In the genomic region with DNA sequence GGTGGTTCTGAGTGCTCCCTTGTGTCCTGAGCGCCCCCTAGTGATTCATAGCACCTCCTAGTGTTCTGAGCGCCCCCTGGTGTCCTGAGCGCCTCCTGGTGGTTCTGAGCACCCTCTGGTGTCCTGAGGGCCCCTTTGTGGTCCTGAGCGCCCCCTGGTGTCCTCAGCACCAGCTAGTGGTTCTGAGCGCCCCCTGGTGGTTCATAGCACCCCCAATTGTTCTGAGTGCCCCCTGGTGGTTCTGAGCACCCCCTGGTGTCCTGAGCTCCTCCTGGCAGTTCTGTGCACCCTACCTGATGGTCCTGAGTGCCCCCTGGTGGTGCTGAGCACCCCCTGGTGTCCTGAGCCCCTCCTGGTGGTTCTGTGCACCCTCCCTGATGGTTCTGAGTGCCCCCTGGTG, we compare ENCODE assay signal across 7 cellular contexts.
DNase-seq lines count a peak whose midpoint lies in the region; ATAC-seq, FAIRE-seq and TF ChIP-seq lines count a peak whose summit lies in the region.
"Not testable (repeated sequence)": the region's sequence is repeated elsewhere in the genome, so short reads cannot be mapped to it uniquely, and the experiment has no call there.

No MANE protein-coding gene starts in this region.

- not testable (repeated sequence) for H3K9ac ChIP-seq in GM12878 (ENCODE audit: control insufficient read depth, insufficient read depth, low read length)

- not testable (repeated sequence) for DNase-seq in GM12878 (ENCODE audit: low read depth, low spot score)

- H3K4me2 ChIP-seq in GM12878 (ENCODE audit: control insufficient read depth, insufficient read depth) = not testable (repeated sequence)

- not testable (repeated sequence) for H3K27ac ChIP-seq in GM12878 (ENCODE audit: control insufficient read depth, insufficient read depth)

- POLR2A ChIA-PET in GM12878 (lab: Charles Lee) = not testable (repeated sequence)

- RAD21 ChIA-PET in GM12878 (lab: Charles Lee; ENCODE audit: unreplicated experiment) = not testable (repeated sequence)

- H3K27me3 ChIP-seq in GM12878 (replicated peaks in 1 of 2; ENCODE audit: control insufficient read depth in 2 of 2, insufficient read depth in 2 of 2, low read length in 1 of 2) = not testable (repeated sequence)

- BruUV-seq in GM12878 (replicated peaks; lab: Mats Ljungman, UMichigan) = not testable (repeated sequence)

- not testable (repeated sequence) for TF ChIP-seq CTCF in GM12878 (IDR thresholded peaks at IDR 0.05 in 2 of 3, conservative IDR thresholded peaks at IDR 0.05 in 1 of 3; ENCODE audit: control insufficient read depth in 2 of 3, extremely low read depth in 1 of 3, insufficient read depth in 1 of 3, low read depth in 3 of 3, low read length in 3 of 3)

- not testable (repeated sequence) for H3K9me3 ChIP-seq in GM12878 (replicated peaks; ENCODE audit: control insufficient read depth, insufficient read depth, low read length)

- not testable (repeated sequence) for H3K4me3 ChIP-seq in GM12878

- H3K4me1 ChIP-seq in GM12878 (ENCODE audit: control insufficient read depth, insufficient read depth, low read length) = not testable (repeated sequence)

- in situ Hi-C loops in GM12878 (cut with MboI) = not testable (repeated sequence)

- WGBS in GM12878 (ENCODE audit: insufficient coverage, insufficient replicate concordance, low lambda C conversion rate, missing lambda C conversion rate) = no CpG with 5 or more reads among the region's 5 CpGs

- H3K36me3 ChIP-seq in GM12878 (ENCODE audit: control insufficient read depth in 2 of 2, insufficient read depth in 2 of 2, low read length in 1 of 2) = not testable (repeated sequence)

- intact Hi-C loops in GM12878 (cut with micrococcal nuclease; ENCODE audit: unreplicated experiment) = not testable (repeated sequence)

- TF ChIP-seq EP300 in GM12878 (IDR thresholded peaks at IDR 0.05; ENCODE audit: borderline replicate concordance in 1 of 2, control insufficient read depth in 1 of 2, low read depth in 2 of 2, low read length in 2 of 2) = not testable (repeated sequence)

- TF ChIP-seq RAD21 in GM12878 (IDR thresholded peaks at IDR 0.05; ENCODE audit: insufficient read depth, low read depth, low read length) = not testable (repeated sequence)

- CTCF ChIA-PET in GM12878 (lab: Yijun Ruan, JAX) = not testable (repeated sequence)

- not testable (repeated sequence) for H2AFZ ChIP-seq in GM12878 (ENCODE audit: control insufficient read depth, low read depth, low read length)

- SMC1A ChIA-PET in GM12878 (lab: Charles Lee; ENCODE audit: uncharacterized antibody, unreplicated experiment) = not testable (repeated sequence)

- H3K79me2 ChIP-seq in GM12878 (ENCODE audit: control insufficient read depth, insufficient read depth, low read length) = not testable (repeated sequence)

- peak; percentile 49 for FAIRE-seq in GM12878 (lab: Jason Lieb, UNC)

- peak; percentile 38 for ATAC-seq in GM18858 (IDR thresholded peaks at IDR 0.05; ENCODE audit: unreplicated experiment)
- peak; percentile 56 for ATAC-seq in GM19397 (IDR thresholded peaks at IDR 0.05; ENCODE audit: unreplicated experiment)
- peak; percentile 56 for ATAC-seq in GM21576 (IDR thresholded peaks at IDR 0.05; ENCODE audit: unreplicated experiment)
- peak; percentile 58 for ATAC-seq in HG02852 (IDR thresholded peaks at IDR 0.05; ENCODE audit: unreplicated experiment)
- ATAC-seq in HG03103 (IDR thresholded peaks at IDR 0.05; ENCODE audit: low read depth, unreplicated experiment) = peak; percentile 49
- peak; percentile 50 for ATAC-seq in HG03520 (IDR thresholded peaks at IDR 0.05; ENCODE audit: unreplicated experiment)
- ATAC-seq in GM12878 = peak; percentile 76

- TF ChIP-seq POLR2A in GM12878 (IDR thresholded peaks at IDR 0.05; ENCODE audit: low read depth, low read length) = not testable (repeated sequence)

- H4K20me1 ChIP-seq in GM12878 (ENCODE audit: control insufficient read depth, insufficient read depth) = not testable (repeated sequence)
